8 cellular contexts compared by ENCODE assay signal in the genomic region with DNA sequence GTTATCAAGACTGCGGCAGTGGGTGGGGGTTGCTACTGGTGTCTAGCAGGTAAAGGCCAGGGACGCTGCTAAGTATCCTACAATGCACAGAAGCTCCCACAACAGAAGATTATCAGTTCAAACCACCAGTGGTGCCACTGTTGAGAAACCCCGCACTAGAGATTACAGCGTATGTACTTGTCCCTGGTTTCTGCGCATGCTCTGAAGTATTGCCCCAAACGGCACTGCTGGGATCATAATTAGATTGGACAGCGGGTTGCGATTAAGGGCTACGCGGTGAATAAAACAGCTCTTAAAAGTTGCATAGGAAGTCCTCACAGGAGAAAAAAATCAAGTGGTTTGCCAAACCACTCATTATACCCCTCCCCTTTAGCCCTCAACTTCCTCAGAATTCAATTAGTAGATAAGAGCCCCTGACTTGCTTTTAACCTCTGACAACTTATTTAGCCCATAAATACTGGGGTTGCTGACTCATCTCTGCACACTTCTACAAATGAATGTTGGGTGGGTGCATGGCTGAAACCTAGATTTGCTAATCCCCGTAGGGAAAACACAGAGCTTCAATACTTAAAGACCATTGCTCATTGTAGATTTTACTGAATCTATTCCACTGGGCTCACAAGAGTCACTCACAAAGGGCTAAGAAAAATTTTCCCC.
DNase-seq lines count a peak whose midpoint lies in the region; ATAC-seq, FAIRE-seq and TF ChIP-seq lines count a peak whose summit lies in the region.

No MANE protein-coding gene starts in this region.

- POLR2A ChIA-PET in K562 (lab: Yijun Ruan, JAX) = interaction anchor here (1.3 kb wide), 1 partner anchor 18 kb away, joined by 3 read pairs; no protein-coding TSS in a partner anchor

- no peak for TF ChIP-seq CTCF in K562 (IDR thresholded peaks at IDR 0.05 in 2 of 3, conservative IDR thresholded peaks at IDR 0.05 in 1 of 3; ENCODE audit: insufficient read depth in 2 of 3, low read depth in 1 of 3, low read length in 3 of 3)

- TF ChIP-seq EP300 in K562 (IDR thresholded peaks at IDR 0.05; ENCODE audit: low read length) = peak; percentile 49; the same call in 1 of the 2 replicates

- H3K4me1 ChIP-seq in K562 (replicated peaks in 1 of 2; ENCODE audit: control insufficient read depth in 2 of 2, insufficient read depth in 2 of 2, low read length in 2 of 2) (peaks cover 17 to 22% of the 10 kb centered on the region in 2 experiments), Karpas-422 (ENCODE audit: low read length) (no peaks in the 10 kb centered on the region)

- peak overlapping the region; percentile 78 for H2AFZ ChIP-seq in K562 (ENCODE audit: low read depth, low read length)
- no peak overlapping the region for H2AFZ ChIP-seq in Karpas-422 (ENCODE audit: low read length)

- WGBS in K562 (ENCODE audit: insufficient coverage, low coverage, missing lambda C conversion rate) = 2% methylated on average over 11 of the region's 11 CpGs

- TF ChIP-seq RAD21 in K562 (CRISPR knock-in tag; conservative IDR thresholded peaks at IDR 0.05 in 1 of 2, IDR thresholded peaks at IDR 0.05 in 1 of 2) = no peak

- H3K79me2 ChIP-seq in K562 (ENCODE audit: control insufficient read depth, insufficient read depth, low read length) (no peaks in the 10 kb centered on the region), Karpas-422 (ENCODE audit: low read length) (no peaks in the 10 kb centered on the region)

- no peaks in the 10 kb centered on the region for H3K9me2 ChIP-seq in Karpas-422 (replicated peaks; ENCODE audit: insufficient read depth, low read length)

- intact Hi-C loops in K562 (cut with micrococcal nuclease) = no loop called here

- ATAC-seq in HG03196 (IDR thresholded peaks at IDR 0.05; ENCODE audit: unreplicated experiment) = peak; percentile 49
- ATAC-seq in K562 = peak; percentile 73

- H3K4me3 ChIP-seq in K562 (no peak overlapping the region), Karpas-422 (ENCODE audit: low read length) (no peak overlapping the region)

- peaks cover 10 to 12% of the 10 kb centered on the region in 2 experiments; a peak in 2 of 5 replicates for H3K27me3 ChIP-seq in K562 (ENCODE audit: control insufficient read depth in 2 of 2, insufficient read depth in 2 of 2, low read length in 2 of 2)
- H3K27me3 ChIP-seq in Karpas-422 (ENCODE audit: low read length) = no peaks in the 10 kb centered on the region

- H3K9me3 ChIP-seq in K562 (replicated peaks; ENCODE audit: control insufficient read depth, insufficient read depth, low read depth, low read length) = no peaks in the 10 kb centered on the region
- no peaks in the 10 kb centered on the region for H3K9me3 ChIP-seq in Karpas-422 (ENCODE audit: low read length)

- H3K4me2 ChIP-seq in K562 (ENCODE audit: insufficient read depth, low read length) (peak overlapping the region; percentile 74), Karpas-422 (ENCODE audit: low read depth, low read length, poor library complexity, severe bottlenecking) (no peak overlapping the region)

- no peaks in the 10 kb centered on the region for H3K9me1 ChIP-seq in K562 (ENCODE audit: control insufficient read depth, insufficient read depth, low read length)

- DNase-seq in activated CD8-positive, alpha-beta memory T cell treated with anti-CD3 and anti-CD28 coated beads for 24 hours = peak; percentile 74
- no peak for DNase-seq in activated CD8-positive, alpha-beta memory T cell treated with anti-CD3 and anti-CD28 coated beads, Interleukin-2, amount 50 U/mL, for 4 hours
- DNase-seq in SIG-M5 (lab: John Stamatoyannopoulos, UW) = peak; percentile 72
- peak; percentile 37 to 80 (median 55) for DNase-seq in K562 (ENCODE audit: extremely low read depth in 1 of 4, low spot score in 3 of 4)
- peak; percentile 76 for DNase-seq in stimulated activated CD4-positive, alpha-beta T cell treated with anti-CD3 and anti-CD28 coated beads, Interleukin-1b, Interleukin-23, amount 100 ng/mL, for 48 hours
- no peak for DNase-seq in Karpas-422
- no peak for DNase-seq in amygdala (lab: John Stamatoyannopoulos, UW)

- no TSS peak for BruUV-seq in K562 (replicated peaks; lab: Mats Ljungman, UMichigan)

- in situ Hi-C loops in K562 (cut with MboI) = no loop called here

- TF ChIP-seq POLR2A in K562 (conservative IDR thresholded peaks at IDR 0.05) = no peak

- CTCF ChIA-PET in K562 (lab: Yijun Ruan, JAX; ENCODE audit: low intra/inter-chr PET ratio) = no interaction called here

- H4K20me1 ChIP-seq in K562 (replicated peaks; ENCODE audit: control insufficient read depth, insufficient read depth, low read length) = peaks cover 7% of the 10 kb centered on the region; the same call in 1 of the 2 replicates
- no peaks in the 10 kb centered on the region for H4K20me1 ChIP-seq in Karpas-422 (ENCODE audit: insufficient read depth, low read depth, low read length)

- FAIRE-seq in K562 (lab: Jason Lieb, UNC) = peak; percentile 94

- H3K9ac ChIP-seq in K562 (ENCODE audit: insufficient read depth in 1 of 2, low read depth in 2 of 2, low read length in 2 of 2) (peak overlapping the region in 1 of 2 experiments; percentile 2; a peak in 1 of 4 replicates), Karpas-422 (ENCODE audit: low read length) (no peak overlapping the region)

- H3K36me3 ChIP-seq in K562 (ENCODE audit: control insufficient read depth, insufficient read depth, low read length) (no peaks in the 10 kb centered on the region), Karpas-422 (ENCODE audit: insufficient read depth, low read length) (no peaks in the 10 kb centered on the region)

- H3K27ac ChIP-seq in K562 (ENCODE audit: extremely low read depth, low read depth, low read length) = peak overlapping the region; percentile 48
- no peak overlapping the region for H3K27ac ChIP-seq in Karpas-422 (ENCODE audit: low read length)

TF ChIP-seq in K562, 482 proteins besides CTCF, POLR2A, EP300 and RAD21 (continues in another document):
- TF ChIP-seq TEAD4 (IDR thresholded peaks at IDR 0.05; ENCODE audit: low read length) = peak; percentile 66
- TF ChIP-seq TEAD4 (CRISPR knock-in tag; IDR thresholded peaks at IDR 0.05; ENCODE audit: borderline replicate concordance) = no peak
- TF ChIP-seq ZNF589 (CRISPR knock-in tag; IDR thresholded peaks at IDR 0.05; ENCODE audit: low read depth) = 0 out of 2 replicates have a peak, but pooled peaks have one; percentile 35
- TF ChIP-seq, protein P1, sequence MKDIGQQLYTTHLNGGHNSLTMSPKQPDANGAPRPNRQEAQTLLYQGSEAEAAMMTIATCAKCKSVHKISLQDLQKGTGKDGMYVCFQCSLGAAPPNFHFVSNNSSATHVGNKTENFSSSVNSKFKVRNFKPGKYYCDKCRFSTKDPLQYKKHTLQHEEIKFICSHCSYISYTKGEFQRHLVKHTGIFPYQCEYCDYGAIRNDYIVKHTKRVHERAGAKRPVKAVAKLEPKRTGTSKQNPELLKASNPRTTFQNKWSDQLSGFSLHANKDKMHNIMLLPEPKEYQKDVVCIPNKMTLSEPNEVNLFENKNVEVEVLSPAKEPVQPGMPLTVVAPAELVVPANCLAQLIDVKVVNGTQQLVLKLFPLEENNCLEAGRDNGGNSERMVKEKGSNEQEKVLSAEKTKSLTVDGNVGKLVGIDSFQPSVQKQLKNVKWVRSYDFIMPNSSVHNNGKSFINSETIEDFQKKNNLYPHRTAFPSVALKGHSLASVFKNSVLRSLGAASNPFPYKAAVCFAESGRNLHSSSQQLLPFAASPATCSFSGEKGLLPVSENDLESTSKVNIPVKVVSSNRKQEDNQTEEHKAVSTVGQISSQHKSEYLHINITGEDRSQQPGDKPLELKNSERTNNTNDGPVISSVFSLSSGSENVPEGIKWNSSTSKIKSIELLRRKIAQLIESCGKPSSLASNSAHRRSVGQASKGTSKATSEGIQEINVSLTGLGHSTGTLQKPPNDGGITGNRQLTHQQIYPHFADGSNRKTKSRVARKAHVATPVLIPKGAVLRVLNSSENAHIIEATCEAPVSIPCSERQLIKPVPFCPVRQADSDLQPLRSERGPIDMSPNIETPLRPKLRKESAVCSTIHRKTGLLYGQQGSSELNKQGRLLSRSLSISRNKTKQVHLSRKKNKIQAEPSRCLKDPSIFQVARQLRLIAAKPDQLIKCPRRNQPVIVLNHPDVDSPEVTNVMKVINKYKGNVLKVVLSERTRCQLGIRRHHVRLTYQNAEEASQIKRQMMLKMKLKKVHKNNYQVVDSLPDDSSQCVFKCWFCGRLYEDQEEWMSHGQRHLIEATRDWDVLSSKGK (CRISPR knock-in tag; IDR thresholded peaks at IDR 0.05) = no peak
- TF ChIP-seq, protein P2, sequence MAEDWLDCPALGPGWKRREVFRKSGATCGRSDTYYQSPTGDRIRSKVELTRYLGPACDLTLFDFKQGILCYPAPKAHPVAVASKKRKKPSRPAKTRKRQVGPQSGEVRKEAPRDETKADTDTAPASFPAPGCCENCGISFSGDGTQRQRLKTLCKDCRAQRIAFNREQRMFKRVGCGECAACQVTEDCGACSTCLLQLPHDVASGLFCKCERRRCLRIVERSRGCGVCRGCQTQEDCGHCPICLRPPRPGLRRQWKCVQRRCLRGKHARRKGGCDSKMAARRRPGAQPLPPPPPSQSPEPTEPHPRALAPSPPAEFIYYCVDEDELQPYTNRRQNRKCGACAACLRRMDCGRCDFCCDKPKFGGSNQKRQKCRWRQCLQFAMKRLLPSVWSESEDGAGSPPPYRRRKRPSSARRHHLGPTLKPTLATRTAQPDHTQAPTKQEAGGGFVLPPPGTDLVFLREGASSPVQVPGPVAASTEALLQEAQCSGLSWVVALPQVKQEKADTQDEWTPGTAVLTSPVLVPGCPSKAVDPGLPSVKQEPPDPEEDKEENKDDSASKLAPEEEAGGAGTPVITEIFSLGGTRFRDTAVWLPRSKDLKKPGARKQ (CRISPR knock-in tag; IDR thresholded peaks at IDR 0.05) = no peak
- peak; percentile 69 to 73 for TF ChIP-seq KDM1A (IDR thresholded peaks at IDR 0.05)
- peak in 1 of 2 experiments; percentile 35; a peak in 1 of 4 replicates for TF ChIP-seq TRIM24 (IDR thresholded peaks at IDR 0.05)
- TF ChIP-seq CBFA2T3 (IDR thresholded peaks at IDR 0.05) = peak; percentile 86
- TF ChIP-seq, protein P3, sequence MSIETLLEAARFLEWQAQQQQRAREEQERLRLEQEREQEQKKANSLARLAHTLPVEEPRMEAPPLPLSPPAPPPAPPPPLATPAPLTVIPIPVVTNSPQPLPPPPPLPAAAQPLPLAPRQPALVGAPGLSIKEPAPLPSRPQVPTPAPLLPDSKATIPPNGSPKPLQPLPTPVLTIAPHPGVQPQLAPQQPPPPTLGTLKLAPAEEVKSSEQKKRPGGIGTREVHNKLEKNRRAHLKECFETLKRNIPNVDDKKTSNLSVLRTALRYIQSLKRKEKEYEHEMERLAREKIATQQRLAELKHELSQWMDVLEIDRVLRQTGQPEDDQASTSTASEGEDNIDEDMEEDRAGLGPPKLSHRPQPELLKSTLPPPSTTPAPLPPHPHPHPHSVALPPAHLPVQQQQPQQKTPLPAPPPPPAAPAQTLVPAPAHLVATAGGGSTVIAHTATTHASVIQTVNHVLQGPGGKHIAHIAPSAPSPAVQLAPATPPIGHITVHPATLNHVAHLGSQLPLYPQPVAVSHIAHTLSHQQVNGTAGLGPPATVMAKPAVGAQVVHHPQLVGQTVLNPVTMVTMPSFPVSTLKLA (conservative IDR thresholded peaks at IDR 0.05) = 0 out of 4 replicates have a peak, but pooled peaks of 1 of the 2 experiments have one; percentile 30
- peak; percentile 84 for TF ChIP-seq MAFG (tag; conservative IDR thresholded peaks at IDR 0.05)

Comparison
In these comparisons a context has a peak if more than half of its experiments do, and no peak if none do; other contexts are left out.
1. DNase-seq: peak in activated CD8-positive, alpha-beta memory T cell treated with anti-CD3 and anti-CD28 coated beads for 24 hours (single experiment), SIG-M5 (single experiment), K562 (4 of 4) and stimulated activated CD4-positive, alpha-beta T cell treated with anti-CD3 and anti-CD28 coated beads, Interleukin-1b, Interleukin-23, amount 100 ng/mL, for 48 hours (single experiment); none in activated CD8-positive, alpha-beta memory T cell treated with anti-CD3 and anti-CD28 coated beads, Interleukin-2, amount 50 U/mL, for 4 hours (single experiment), Karpas-422 (single experiment) and amygdala (0 of 56).